ENCODE assay signal across 15 cellular contexts in the genomic region with DNA sequence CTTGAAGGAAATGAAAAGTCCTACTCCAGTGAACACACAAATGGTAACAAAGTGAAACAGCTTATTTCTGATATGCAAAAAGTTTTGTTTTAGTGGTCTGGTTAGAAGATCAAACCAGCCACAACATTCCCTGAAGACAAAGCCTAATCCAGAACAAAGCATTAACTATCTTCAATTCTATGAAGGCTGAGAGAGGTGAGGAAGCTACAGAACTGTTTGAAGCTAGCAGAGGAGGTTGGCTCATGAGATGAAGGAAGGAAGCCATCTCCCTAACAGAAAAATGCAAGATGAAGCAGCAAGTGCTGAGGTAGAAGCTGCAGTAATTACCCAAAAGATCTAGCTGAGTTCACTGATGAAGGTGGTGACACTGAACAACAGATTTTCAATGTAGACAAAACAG.
DNase-seq lines count a peak whose midpoint lies in the region; ATAC-seq and TF ChIP-seq lines count a peak whose summit lies in the region.
"Had no signal": no experiment of that assay in that cellular context is flagged by ENCODE, and none has a peak within 500 bp of the region (broad histone marks: within the 10 kb centered on the region; RNA-seq: fewer than 3 reads in every experiment).

No MANE protein-coding gene starts in this region.

- CTCF ChIA-PET in CD4-positive, alpha-beta T cell (lab: Charles Lee): interaction anchor here (0.8 kb wide), 1 partner anchor 36 kb away, joined by 3 read pairs; no protein-coding TSS in a partner anchor

- H3K9ac ChIP-seq in BLaER1 (no peak overlapping the region), Loucy (ENCODE audit: low read depth, low read length, poor library complexity, severe bottlenecking) (no peak overlapping the region)
- H3K9ac ChIP-seq: KMS-11 had no signal

- H3K27me3 ChIP-seq in BLaER1: no peaks in the 10 kb centered on the region
- no peaks in the 10 kb centered on the region for H3K27me3 ChIP-seq in CD4-positive, alpha-beta T cell (ENCODE audit: control insufficient read depth, insufficient read depth, low read length)
- H3K27me3 ChIP-seq in Loucy (ENCODE audit: insufficient read depth, low read length, poor library complexity, severe bottlenecking): no peaks in the 10 kb centered on the region

- H3F3A ChIP-seq in Loucy (ENCODE audit: low read depth): no peaks in the 10 kb centered on the region

- H3K4me3 Mint-ChIP-seq in CD4-positive, alpha-beta T cell: no peak overlapping the region
- peak overlapping the region in 2 of 10 donors; percentile 28 to 30 for H3K4me3 Mint-ChIP-seq in naive thymus-derived CD8-positive, alpha-beta T cell
- H3K4me3 Mint-ChIP-seq in chondrocyte (ENCODE audit: unreplicated experiment) (no peak overlapping the region), mesothelial cell of epicardium (no peak overlapping the region)
- H3K4me3 Mint-ChIP-seq: CD4-positive, CD25-positive, alpha-beta regulatory T cell; GM23338; IgD-negative memory B cell had no signal

- H4K20me1 ChIP-seq in BLaER1: no peaks in the 10 kb centered on the region
- H4K20me1 ChIP-seq in Loucy (ENCODE audit: insufficient read depth, low read length, poor library complexity, severe bottlenecking): no peaks in the 10 kb centered on the region

- intact Hi-C loops in CD4-positive, alpha-beta T cell (cut with DNase I, micrococcal nuclease): no loop called here

- peak overlapping the region; percentile 4 for H3K27ac Mint-ChIP-seq in CD4-positive, alpha-beta T cell
- peak overlapping the region in 8 of 10 donors; percentile 3 to 79 (median 64) for H3K27ac Mint-ChIP-seq in naive thymus-derived CD8-positive, alpha-beta T cell
- H3K27ac Mint-ChIP-seq in chondrocyte (ENCODE audit: unreplicated experiment): no peak overlapping the region
- H3K27ac Mint-ChIP-seq in mesothelial cell of epicardium: no peak overlapping the region
- H3K27ac Mint-ChIP-seq: GM23338, IgD-negative memory B cell had no signal

- H3K36me3 ChIP-seq in BLaER1 (no peaks in the 10 kb centered on the region), Loucy (ENCODE audit: insufficient read depth, low read length) (no peaks in the 10 kb centered on the region)

- H3K9me2 ChIP-seq in Loucy (replicated peaks; ENCODE audit: low read depth, low read length): no peaks in the 10 kb centered on the region

- no peaks in the 10 kb centered on the region for H3K9me3 ChIP-seq in BLaER1
- no peaks in the 10 kb centered on the region for H3K9me3 ChIP-seq in CD4-positive, alpha-beta T cell (ENCODE audit: control insufficient read depth, low read length)
- no peaks in the 10 kb centered on the region for H3K9me3 ChIP-seq in Loucy (ENCODE audit: insufficient read depth, low read depth, low read length)
- H3K9me3 ChIP-seq: A549 had no signal

- POLR2A ChIA-PET in CD4-positive, alpha-beta T cell (lab: Charles Lee): no interaction called here
- POLR2A ChIA-PET in naive thymus-derived CD8-positive, alpha-beta T cell (lab: Charles Lee): no interaction called here

- H3K4me2 ChIP-seq in BLaER1 (peak overlapping the region; percentile 66), Loucy (ENCODE audit: low read depth, low read length, poor library complexity, severe bottlenecking) (no peak overlapping the region)
- H3K4me2 ChIP-seq: A549, GM23338, KMS-11 had no signal

- no peaks in the 10 kb centered on the region for H3K79me2 ChIP-seq in Loucy (ENCODE audit: insufficient read depth, low read length)

- no peak for DNase-seq in CD4-positive, alpha-beta T cell
- peak in 1 of 10 donors; percentile 18 for DNase-seq in naive thymus-derived CD8-positive, alpha-beta T cell
- DNase-seq in NCI-H510A (lab: John Stamatoyannopoulos, UW): no peak
- no peak for DNase-seq in chondrocyte (ENCODE audit: low spot score)
- DNase-seq in mesothelial cell of epicardium (ENCODE audit: low spot score in 2 of 2, unreplicated experiment in 2 of 2): no peak
- DNase-seq: CD4-positive, CD25-positive, alpha-beta regulatory T cell; DMS153; GDM1; H7 had no signal

- H2AFZ ChIP-seq in Loucy (ENCODE audit: low read length): 0 out of 2 replicates have a peak overlapping the region, but pooled peaks have one; percentile 11
- H2AFZ ChIP-seq: GM23338 had no signal

- no peak for TF ChIP-seq CTCF in CD4-positive, alpha-beta T cell (IDR thresholded peaks at IDR 0.05)
- TF ChIP-seq CTCF in Loucy (conservative IDR thresholded peaks at IDR 0.05; ENCODE audit: low read length) (no peak), chondrocyte (IDR thresholded peaks at IDR 0.05) (no peak), mesothelial cell of epicardium (IDR thresholded peaks at IDR 0.05; ENCODE audit: unreplicated experiment) (no peak)

- ATAC-seq in CD4-positive, alpha-beta T cell (ENCODE audit: poor library complexity): no peak
- peak in 1 of 2 donors; percentile 35 for ATAC-seq in naive thymus-derived CD8-positive, alpha-beta T cell
- ATAC-seq: A549, GM23338 had no signal

- H3K4me1 ChIP-seq in BLaER1: peaks cover 38% of the 10 kb centered on the region
- no peaks in the 10 kb centered on the region for H3K4me1 ChIP-seq in Loucy (ENCODE audit: insufficient read depth, low read length, poor library complexity, severe bottlenecking)
- H3K4me1 ChIP-seq: A549 had no signal

- H3K4me1 Mint-ChIP-seq in CD4-positive, alpha-beta T cell (ENCODE audit: low read depth): peaks cover 21% of the 10 kb centered on the region
- H3K4me1 Mint-ChIP-seq in naive thymus-derived CD8-positive, alpha-beta T cell: peaks cover 10 to 24% (median 12%) of the 10 kb centered on the region in 4 donors
- H3K4me1 Mint-ChIP-seq in chondrocyte (ENCODE audit: low read depth) (peaks cover 12% of the 10 kb centered on the region), mesothelial cell of epicardium (peaks cover 78% of the 10 kb centered on the region)

- no peaks in the 10 kb centered on the region for H3K36me3 Mint-ChIP-seq in CD4-positive, alpha-beta T cell (ENCODE audit: low read depth)
- H3K36me3 Mint-ChIP-seq in naive thymus-derived CD8-positive, alpha-beta T cell: no peaks in the 10 kb centered on the region
- H3K36me3 Mint-ChIP-seq in chondrocyte (ENCODE audit: low read depth): no peaks in the 10 kb centered on the region
- no peaks in the 10 kb centered on the region for H3K36me3 Mint-ChIP-seq in mesothelial cell of epicardium
- H3K36me3 Mint-ChIP-seq: CD4-positive, CD25-positive, alpha-beta regulatory T cell; IgD-negative memory B cell had no signal

- no peaks in the 10 kb centered on the region for H3K9me3 Mint-ChIP-seq in CD4-positive, alpha-beta T cell
- no peaks in the 10 kb centered on the region for H3K9me3 Mint-ChIP-seq in naive thymus-derived CD8-positive, alpha-beta T cell
- H3K9me3 Mint-ChIP-seq in chondrocyte (ENCODE audit: low read depth) (no peaks in the 10 kb centered on the region), mesothelial cell of epicardium (no peaks in the 10 kb centered on the region)
- H3K9me3 Mint-ChIP-seq: GM23338, IgD-negative memory B cell had no signal

- H3K27me3 Mint-ChIP-seq in CD4-positive, alpha-beta T cell: no peaks in the 10 kb centered on the region
- peaks cover 0 to 2% (median 0%) of the 10 kb centered on the region in 5 donors for H3K27me3 Mint-ChIP-seq in naive thymus-derived CD8-positive, alpha-beta T cell
- H3K27me3 Mint-ChIP-seq in chondrocyte (ENCODE audit: low read depth): no peaks in the 10 kb centered on the region
- no peaks in the 10 kb centered on the region for H3K27me3 Mint-ChIP-seq in mesothelial cell of epicardium (ENCODE audit: low read depth)
- H3K27me3 Mint-ChIP-seq: CD4-positive, CD25-positive, alpha-beta regulatory T cell had no signal

- 0 out of 2 replicates have a peak overlapping the region, but pooled peaks have one; percentile 7 for H3K27ac ChIP-seq in BLaER1
- H3K27ac ChIP-seq in CD4-positive, alpha-beta T cell (ENCODE audit: low read depth, low read length): no peak overlapping the region
- H3K27ac ChIP-seq: A549, KMS-11 had no signal

- H3K4me3 ChIP-seq in BLaER1 (no peak overlapping the region), Loucy (ENCODE audit: low read length, poor library complexity, severe bottlenecking) (no peak overlapping the region)
- H3K4me3 ChIP-seq: A549, GM23338 had no signal

Comparison
In these comparisons a context has a peak if more than half of its experiments do, and no peak if none do; other contexts are left out.
1. H3K27ac Mint-ChIP-seq: peak in CD4-positive, alpha-beta T cell (single experiment) and naive thymus-derived CD8-positive, alpha-beta T cell (8 of 10); none in chondrocyte (single experiment) and mesothelial cell of epicardium (single experiment).